ENCODE assay signal across 8 cellular contexts in genomic region chr7:91940171-91940570, GRCh38. TPM values are rescaled to one million over a fixed set of nuclear protein-coding genes. Genes with fewer than 3 reads are reported as not detected.
DNase-seq lines count a peak whose midpoint lies in the region; ATAC-seq and TF ChIP-seq lines count a peak whose summit lies in the region.

No MANE protein-coding gene starts in this region.

- no peaks in the 10 kb centered on the region for H3K9me3 ChIP-seq in GM23248 (ENCODE audit: low read depth)
- H3K9me3 ChIP-seq in esophagus (ENCODE audit: control insufficient read depth in 2 of 2, insufficient read depth in 1 of 2, low read depth in 1 of 2, low read length in 1 of 2), result no peaks in the 10 kb centered on the region
- H3K9me3 ChIP-seq in muscle layer of duodenum (ENCODE audit: control insufficient read depth in 1 of 2, low read length in 2 of 2), result no peaks in the 10 kb centered on the region
- H3K9me3 ChIP-seq in transverse colon, result no peaks in the 10 kb centered on the region

- 0 out of 2 replicates have a peak, but pooled peaks cover 5% of the 10 kb centered on the region for H4K20me1 ChIP-seq in GM23248 (ENCODE audit: insufficient read depth)

- ATAC-seq in GM18520 (IDR thresholded peaks at IDR 0.05; ENCODE audit: unreplicated experiment), result no peak

- peak overlapping the region; percentile 95 for H3K9ac ChIP-seq in GM23248

- H3K4me3 ChIP-seq in GM23248, result peak overlapping the region; percentile 91
- peak overlapping the region; percentile 64 to 91 for H3K4me3 ChIP-seq in esophagus (ENCODE audit: low read depth in 1 of 2, low read length in 2 of 2)
- H3K4me3 ChIP-seq in muscle layer of duodenum (ENCODE audit: low read depth in 1 of 2, low read length in 2 of 2), result peak overlapping the region; percentile 87 to 94
- peak overlapping the region; percentile 47 to 94 (median 71) for H3K4me3 ChIP-seq in transverse colon

- H3K36me3 ChIP-seq in GM23248 (ENCODE audit: low read depth) (no peaks in the 10 kb centered on the region), esophagus (ENCODE audit: control insufficient read depth in 2 of 2, insufficient read depth in 2 of 2, low read length in 1 of 2) (no peaks in the 10 kb centered on the region), muscle layer of duodenum (ENCODE audit: control insufficient read depth in 1 of 2, insufficient read depth in 2 of 2, low read length in 2 of 2) (peaks cover 0 to 3% of the 10 kb centered on the region in 2 donors), transverse colon (no peaks in the 10 kb centered on the region)

- DNase-seq in EL, result peak; percentile 48
- DNase-seq in GM23248, result peak; percentile 55
- peak; percentile 76 for DNase-seq in NAMALWA (ENCODE audit: low spot score)
- peak; percentile 4 for DNase-seq in activated CD4-positive, alpha-beta T cell treated with anti-CD3 and anti-CD28 coated beads, Interleukin-2, amount 50 U/mL, for 1 hour
- DNase-seq in transverse colon, result peak; percentile 19

- H2AFZ ChIP-seq in GM23248, result peak overlapping the region; percentile 86

- H3K9me2 ChIP-seq in GM23248 (ENCODE audit: insufficient read depth), result no peaks in the 10 kb centered on the region

- TF ChIP-seq CTCF in transverse colon (IDR thresholded peaks at IDR 0.05), result no peak

- peaks cover 51% of the 10 kb centered on the region for H3K79me2 ChIP-seq in GM23248 (ENCODE audit: insufficient read depth)

- intact Hi-C loops in transverse colon (cut with DNase I; ENCODE audit: low total_unique reads), result no loop called here

- H3K27me3 ChIP-seq in GM23248 (replicated peaks; ENCODE audit: insufficient read depth), result no peaks in the 10 kb centered on the region
- H3K27me3 ChIP-seq in esophagus (ENCODE audit: control insufficient read depth in 1 of 2, insufficient read depth in 2 of 2, low read length in 2 of 2), result no peaks in the 10 kb centered on the region
- H3K27me3 ChIP-seq in muscle layer of duodenum (ENCODE audit: low read depth, low read length), result no peaks in the 10 kb centered on the region
- no peaks in the 10 kb centered on the region for H3K27me3 ChIP-seq in transverse colon

- H3K4me1 ChIP-seq in GM23248 (ENCODE audit: insufficient read depth) (0 out of 2 replicates have a peak, but pooled peaks cover 16% of the 10 kb centered on the region), esophagus (ENCODE audit: control insufficient read depth in 2 of 2, insufficient read depth in 2 of 2, low read length in 1 of 2) (no peaks in the 10 kb centered on the region), muscle layer of duodenum (ENCODE audit: control insufficient read depth in 1 of 2, insufficient read depth in 2 of 2, low read length in 2 of 2) (peaks cover 0 to 13% of the 10 kb centered on the region in 2 donors), transverse colon (peaks cover 0 to 44% (median 17%) of the 10 kb centered on the region in 4 donors)

- no peak for TF ChIP-seq EP300 in transverse colon (IDR thresholded peaks at IDR 0.05; ENCODE audit: low read depth)

- H3K27ac ChIP-seq in GM23248 (peak overlapping the region; percentile 90), esophagus (ENCODE audit: low read depth in 2 of 2, low read length in 1 of 2) (peak overlapping the region; percentile 85 to 98), muscle layer of duodenum (ENCODE audit: low read length) (peak overlapping the region; percentile 91), transverse colon (peak overlapping the region; percentile 91 to 96 (median 93))

- peak overlapping the region; percentile 93 for H3K4me2 ChIP-seq in GM23248 (ENCODE audit: unreplicated experiment)

- 1 to 3% methylated on average over 12 of the region's 12 CpGs for WGBS in GM23248 (ENCODE audit: low coverage in 1 of 2, low lambda C conversion rate in 2 of 2, missing lambda C conversion rate in 2 of 2), 2 experiments
- WGBS in esophagus, 2 donors, result 0% methylated on average over 12 of the region's 12 CpGs
- 0 to 1% methylated on average over 9 to 12 of the region's 12 CpGs for WGBS in transverse colon (ENCODE audit: low coverage in 1 of 2), 2 donors

- peaks cover 4% of the 10 kb centered on the region; the same call in 1 of the 2 replicates for H3F3A ChIP-seq in GM23248 (ENCODE audit: insufficient read depth)

- TF ChIP-seq POLR2A in transverse colon (IDR thresholded peaks at IDR 0.05), result no peak

- in situ Hi-C loops in GM23248 (cut with MboI), result no loop called here
- in situ Hi-C loops in transverse colon (cut with MboI; ENCODE audit: low pct_ligation_motif_present in 1 of 4, low pct_unique_long_range_greater_than_20kb in 1 of 4, low sequenced_read_pairs in 3 of 4), result no loop called here

RNA-seq across cellular contexts. Expression of gene AKAP9, which starts 0.5 kb away (rescaled TPM):
- 24.1 and 24.7 TPM in 2 replicates for total RNA-seq in GM23248 (2014; rRNA removed; shearing (Covaris generic))
- polyA plus RNA-seq in GM23248 (2016; fragmentation: Nextera tagmentation; extraction: Ambion mirVana) (31.3 and 38.8 TPM in 2 replicates), esophagus (10 to 100 TPM; 15.8 to 16.7 TPM)
- total RNA-seq in transverse colon, result 100 to 1,000 TPM; 203 to 262 (median 234) TPM

RNA-seq across cellular contexts. Expression of gene MTERF1, which starts 59.7 kb away (rescaled TPM):
- 4.0 and 7.1 TPM in 2 replicates for total RNA-seq in GM23248 (2014; rRNA removed; shearing (Covaris generic))
- polyA plus RNA-seq in GM23248 (2016; fragmentation: Nextera tagmentation; extraction: Ambion mirVana) (9.2 and 9.7 TPM in 2 replicates), esophagus (1 to 10 TPM; 6.0 to 8.3 TPM)
- 10 to 100 TPM in 2 of 4 donors, 1 to 10 TPM in 1, under 1 TPM in 1; 0.80 to 24.3 (median 11.3) TPM for total RNA-seq in transverse colon

Comparison
In these comparisons a context has a peak if more than half of its experiments do, and no peak if none do; other contexts are left out.
1. DNase-seq: peak in every context shown above with its lines; median percentile 76 in NAMALWA; 55 in GM23248; 48 in EL; 19 in transverse colon; 4 in activated CD4-positive, alpha-beta T cell treated with anti-CD3 and anti-CD28 coated beads, Interleukin-2, amount 50 U/mL, for 1 hour.